8 cellular contexts compared by ENCODE assay signal in the genomic region with DNA sequence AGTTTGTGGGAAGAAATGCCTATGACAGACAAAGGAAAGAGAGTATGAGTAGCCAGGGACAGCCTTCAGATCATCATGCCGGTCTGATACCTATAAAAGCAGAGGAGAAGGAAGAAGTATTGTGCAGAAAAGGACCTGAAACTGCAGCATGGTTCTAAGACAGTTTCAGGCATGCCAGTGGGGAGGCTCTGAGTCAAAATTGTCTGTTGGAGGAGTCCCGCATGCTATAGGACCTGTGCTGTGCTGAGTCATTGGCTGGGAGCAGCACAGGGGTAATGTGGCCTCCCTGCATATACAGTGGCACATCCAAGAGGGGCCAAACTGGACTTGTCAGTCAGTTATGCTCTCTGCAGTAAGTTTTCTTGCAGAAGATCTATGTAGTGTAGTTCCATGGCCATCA. TPM values are rescaled to one million over a fixed set of nuclear protein-coding genes. Genes with fewer than 3 reads are reported as not detected.
DNase-seq lines count a peak whose midpoint lies in the region; ATAC-seq, FAIRE-seq and TF ChIP-seq lines count a peak whose summit lies in the region.

No MANE protein-coding gene starts in this region.

- CTCF ChIA-PET in K562 (lab: Yijun Ruan, JAX; ENCODE audit: low intra/inter-chr PET ratio), result no interaction called here

- no TSS peak for BruUV-seq in K562 (replicated peaks; lab: Mats Ljungman, UMichigan)

- H3K9me3 ChIP-seq in K562 (replicated peaks; ENCODE audit: control insufficient read depth, insufficient read depth, low read depth, low read length), result no peaks in the 10 kb centered on the region
- no peaks in the 10 kb centered on the region for H3K9me3 ChIP-seq in ascending aorta

- WGBS in K562 (ENCODE audit: insufficient coverage, low coverage, missing lambda C conversion rate), result 0% methylated on average over 2 of the region's 2 CpGs

- no peak overlapping the region for H3K9ac ChIP-seq in K562 (ENCODE audit: insufficient read depth in 1 of 2, low read depth in 2 of 2, low read length in 2 of 2)

- H3K36me3 ChIP-seq in K562 (ENCODE audit: control insufficient read depth, insufficient read depth, low read length) (no peaks in the 10 kb centered on the region), ascending aorta (no peaks in the 10 kb centered on the region)

- ATAC-seq in GM18502 (IDR thresholded peaks at IDR 0.05; ENCODE audit: poor library complexity, unreplicated experiment) (peak; percentile 100), GM21381 (IDR thresholded peaks at IDR 0.05; ENCODE audit: unreplicated experiment) (peak; percentile 99), HG03460 (IDR thresholded peaks at IDR 0.05; ENCODE audit: unreplicated experiment) (peak; percentile 99), K562 (peak; percentile 90), left cardiac atrium (no peak)

- TF ChIP-seq EP300 in K562 (IDR thresholded peaks at IDR 0.05; ENCODE audit: low read length), result no peak

- DNase-seq in K562 (ENCODE audit: extremely low read depth in 1 of 4, low spot score in 3 of 4), result peak; percentile 12 to 57 (median 38)
- DNase-seq in left cardiac atrium, result no peak
- DNase-seq in head of caudate nucleus, result no peak
- DNase-seq in superior temporal gyrus (ENCODE audit: extremely low spot score), result no peak
- DNase-seq in ascending aorta (ENCODE audit: low spot score in 2 of 2), result no peak

- H3K27me3 ChIP-seq in K562 (ENCODE audit: control insufficient read depth in 2 of 2, insufficient read depth in 2 of 2, low read length in 2 of 2) (0 out of 5 replicates have a peak, but pooled peaks cover under 1 to 2% of the 10 kb centered on the region in 2 experiments), ascending aorta (no peaks in the 10 kb centered on the region)

- peak overlapping the region; percentile 69 for H2AFZ ChIP-seq in K562 (ENCODE audit: low read depth, low read length)

- no peaks in the 10 kb centered on the region for H3K9me1 ChIP-seq in K562 (ENCODE audit: control insufficient read depth, insufficient read depth, low read length)

- intact Hi-C loops in K562 (cut with micrococcal nuclease), result no loop called here
- intact Hi-C loops in left cardiac atrium (cut with DNase I), result no loop called here
- intact Hi-C loops in head of caudate nucleus (cut with DNase I), result no loop called here
- intact Hi-C loops in ascending aorta (cut with DNase I), result no loop called here

- TF ChIP-seq POLR2A in K562 (conservative IDR thresholded peaks at IDR 0.05), result no peak

- H3K4me1 ChIP-seq in K562 (replicated peaks in 1 of 2; ENCODE audit: control insufficient read depth in 2 of 2, insufficient read depth in 2 of 2, low read length in 2 of 2) (peaks cover 0 to 9% of the 10 kb centered on the region in 2 experiments; a peak in 2 of 5 replicates), ascending aorta (no peaks in the 10 kb centered on the region)

- no peaks in the 10 kb centered on the region for H4K20me1 ChIP-seq in K562 (replicated peaks; ENCODE audit: control insufficient read depth, insufficient read depth, low read length)

- POLR2A ChIA-PET in K562 (lab: Yijun Ruan, JAX), result no interaction called here

- TF ChIP-seq CTCF in K562 (IDR thresholded peaks at IDR 0.05 in 2 of 3, conservative IDR thresholded peaks at IDR 0.05 in 1 of 3; ENCODE audit: insufficient read depth in 2 of 3, low read depth in 1 of 3, low read length in 3 of 3) (no peak), ascending aorta (IDR thresholded peaks at IDR 0.05) (no peak)

- in situ Hi-C loops in K562 (cut with MboI), result loop anchor here (5.0 to 10.0 kb wide), 2 partner anchors 68 to 316 kb away; no protein-coding TSS in a partner anchor

- FAIRE-seq in K562 (lab: Jason Lieb, UNC), result peak; percentile 51

- H3K79me2 ChIP-seq in K562 (ENCODE audit: control insufficient read depth, insufficient read depth, low read length), result no peaks in the 10 kb centered on the region

- peak overlapping the region; percentile 30; the same call in 1 of the 2 replicates for H3K4me2 ChIP-seq in K562 (ENCODE audit: insufficient read depth, low read length)

- no peak overlapping the region; the same call in 2 of the 3 replicates for H3K27ac ChIP-seq in K562 (ENCODE audit: extremely low read depth, low read depth, low read length)
- no peak overlapping the region for H3K27ac ChIP-seq in ascending aorta

- no peak overlapping the region for H3K4me3 ChIP-seq in K562
- H3K4me3 ChIP-seq in ascending aorta, result no peak overlapping the region

- no peak for TF ChIP-seq RAD21 in K562 (CRISPR knock-in tag; conservative IDR thresholded peaks at IDR 0.05 in 1 of 2, IDR thresholded peaks at IDR 0.05 in 1 of 2)

TF ChIP-seq in K562, 482 proteins besides CTCF, POLR2A, EP300 and RAD21 (continues in another document):
- no peak for TF ChIP-seq ELF2 (CRISPR knock-in tag; IDR thresholded peaks at IDR 0.05)
- TF ChIP-seq NR2C1 (IDR thresholded peaks at IDR 0.05), result no peak
- TF ChIP-seq NR2C1 (tag; IDR thresholded peaks at IDR 0.05), result no peak
- no peak for TF ChIP-seq RBM34 (IDR thresholded peaks at IDR 0.05; ENCODE audit: borderline replicate concordance, insufficient read depth, low read length)
- TF ChIP-seq, protein P1, sequence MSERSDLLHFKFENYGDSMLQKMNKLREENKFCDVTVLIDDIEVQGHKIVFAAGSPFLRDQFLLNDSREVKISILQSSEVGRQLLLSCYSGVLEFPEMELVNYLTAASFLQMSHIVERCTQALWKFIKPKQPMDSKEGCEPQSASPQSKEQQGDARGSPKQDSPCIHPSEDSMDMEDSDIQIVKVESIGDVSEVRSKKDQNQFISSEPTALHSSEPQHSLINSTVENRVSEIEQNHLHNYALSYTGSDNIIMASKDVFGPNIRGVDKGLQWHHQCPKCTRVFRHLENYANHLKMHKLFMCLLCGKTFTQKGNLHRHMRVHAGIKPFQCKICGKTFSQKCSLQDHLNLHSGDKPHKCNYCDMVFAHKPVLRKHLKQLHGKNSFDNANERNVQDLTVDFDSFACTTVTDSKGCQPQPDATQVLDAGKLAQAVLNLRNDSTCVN (CRISPR knock-in tag; IDR thresholded peaks at IDR 0.05), result no peak
- TF ChIP-seq HNRNPK (IDR thresholded peaks at IDR 0.05; ENCODE audit: low read depth, low read length, poor library complexity, severe bottlenecking), result no peak
- no peak for TF ChIP-seq HOXB6 (CRISPR knock-in tag; IDR thresholded peaks at IDR 0.05; ENCODE audit: borderline replicate concordance)
- no peak for TF ChIP-seq NELFE (IDR thresholded peaks at IDR 0.05; ENCODE audit: insufficient read depth, insufficient read length)
- TF ChIP-seq FOSL1 (tag; conservative IDR thresholded peaks at IDR 0.05), result 0 out of 2 replicates have a peak, but pooled peaks have one; percentile 16
- no peak for TF ChIP-seq ZFP30 (CRISPR knock-in tag; IDR thresholded peaks at IDR 0.05; ENCODE audit: borderline replicate concordance)
- TF ChIP-seq CHD4 (IDR thresholded peaks at IDR 0.05; ENCODE audit: insufficient read depth, insufficient replicate concordance, low read depth, low read length, poor library complexity, severe bottlenecking), result no peak
- no peak for TF ChIP-seq ZNF354B (CRISPR knock-in tag; IDR thresholded peaks at IDR 0.05)
- no peak for TF ChIP-seq ASH1L (IDR thresholded peaks at IDR 0.05; ENCODE audit: borderline replicate concordance, low read depth, partially characterized antibody)
- TF ChIP-seq, protein P2, sequence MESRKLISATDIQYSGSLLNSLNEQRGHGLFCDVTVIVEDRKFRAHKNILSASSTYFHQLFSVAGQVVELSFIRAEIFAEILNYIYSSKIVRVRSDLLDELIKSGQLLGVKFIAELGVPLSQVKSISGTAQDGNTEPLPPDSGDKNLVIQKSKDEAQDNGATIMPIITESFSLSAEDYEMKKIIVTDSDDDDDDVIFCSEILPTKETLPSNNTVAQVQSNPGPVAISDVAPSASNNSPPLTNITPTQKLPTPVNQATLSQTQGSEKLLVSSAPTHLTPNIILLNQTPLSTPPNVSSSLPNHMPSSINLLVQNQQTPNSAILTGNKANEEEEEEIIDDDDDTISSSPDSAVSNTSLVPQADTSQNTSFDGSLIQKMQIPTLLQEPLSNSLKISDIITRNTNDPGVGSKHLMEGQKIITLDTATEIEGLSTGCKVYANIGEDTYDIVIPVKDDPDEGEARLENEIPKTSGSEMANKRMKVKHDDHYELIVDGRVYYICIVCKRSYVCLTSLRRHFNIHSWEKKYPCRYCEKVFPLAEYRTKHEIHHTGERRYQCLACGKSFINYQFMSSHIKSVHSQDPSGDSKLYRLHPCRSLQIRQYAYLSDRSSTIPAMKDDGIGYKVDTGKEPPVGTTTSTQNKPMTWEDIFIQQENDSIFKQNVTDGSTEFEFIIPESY (CRISPR knock-in tag; IDR thresholded peaks at IDR 0.05), result no peak

RNA-seq across cellular contexts. Expression of a gene that starts 40.7 kb away (rescaled TPM):
- not detected in 2 replicates for total RNA-seq in K562 (2011; cell fraction: chromatin; rRNA removed; ENCODE audit: low replicate concordance)
- not detected in 2 replicates for total RNA-seq in K562 (2011; cell fraction: nucleolus; rRNA removed)
- total RNA-seq in K562 (2011; cell fraction: nucleoplasm; rRNA removed), result not detected in 2 replicates
- total RNA-seq in K562 (2014; rRNA removed) (not detected in 2 replicates), K562 (2014; rRNA removed; fragmentation: Illumina TruSeq; extraction: Trizol) (not detected in 2 replicates), K562 (2015; rRNA removed; fragmentation: Illumina TruSeq; extraction: Trizol) (not detected in 2 replicates), K562 (2021) (not detected in 2 replicates), left cardiac atrium (not detected), ascending aorta (not detected)
- polyA plus RNA-seq in K562 (2011; rRNA removed) (not detected in 2 replicates), K562 (2014; fragmentation: Illumina TruSeq; extraction: Trizol) (not detected in 2 replicates), K562 (2014; fragmentation: Nextera tagmentation; extraction: Ambion mirVana) (not detected), K562 (2014; rRNA removed) (not detected in 2 replicates)
- polyA plus RNA-seq in K562 (2011; cell fraction: cytosol; rRNA removed), result not detected in 2 replicates
- not detected in 2 replicates for polyA plus RNA-seq in K562 (2011; cell fraction: nucleus; rRNA removed)
- polyA plus RNA-seq in K562 (2012), result not detected in 2 replicates
- polyA minus RNA-seq in K562 (2011; rRNA and poly(A)+ RNA removed), result not detected in 2 replicates
- polyA minus RNA-seq in K562 (2011; cell fraction: cytosol; rRNA and poly(A)+ RNA removed), result not detected in 2 replicates
- not detected in 2 replicates for polyA minus RNA-seq in K562 (2011; cell fraction: nucleus; rRNA and poly(A)+ RNA removed)

Comparison
In these comparisons a context has a peak if more than half of its experiments do, and no peak if none do; other contexts are left out.
1. ATAC-seq: peak in GM18502 (single experiment), GM21381 (single experiment), HG03460 (single experiment) and K562 (single experiment); none in left cardiac atrium (0 of 2).
2. DNase-seq: peak in K562 (4 of 4); none in left cardiac atrium (single experiment), head of caudate nucleus (0 of 42), superior temporal gyrus (single experiment) and ascending aorta (0 of 2).